Comparison of ENCODE assay signal across 17 cellular contexts in the genomic region with DNA sequence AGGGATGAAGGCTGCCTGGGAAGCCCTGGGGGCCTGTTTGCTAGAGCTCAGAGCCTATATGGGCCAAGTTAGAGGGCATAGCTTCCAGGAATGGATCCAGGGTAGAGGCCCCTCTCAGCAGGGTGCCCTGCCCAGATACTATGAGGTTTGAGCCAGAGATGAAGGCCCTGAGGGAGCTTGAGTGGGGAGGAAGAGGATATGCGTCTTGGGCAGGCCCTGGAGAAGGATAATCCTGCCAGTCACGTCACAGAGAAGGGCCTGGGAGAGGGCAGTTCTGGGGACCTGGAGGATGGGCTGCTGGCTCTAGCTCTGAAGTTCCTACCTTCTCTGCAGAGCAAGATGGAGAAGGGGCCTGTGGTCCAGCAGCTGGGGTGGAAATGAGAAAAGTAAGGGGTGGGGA. TPM values are rescaled to one million over a fixed set of nuclear protein-coding genes. Genes with fewer than 3 reads are reported as not detected.
DNase-seq lines count a peak whose midpoint lies in the region; ATAC-seq and TF ChIP-seq lines count a peak whose summit lies in the region.
"Had no signal": no experiment of that assay in that cellular context is flagged by ENCODE, and none has a peak within 500 bp of the region (broad histone marks: within the 10 kb centered on the region; RNA-seq: fewer than 3 reads in every experiment).

No MANE protein-coding gene starts in this region.

- H3K36me3 ChIP-seq in osteoblast (ENCODE audit: insufficient read depth, low read length) = no peaks in the 10 kb centered on the region
- H3K36me3 ChIP-seq in PC-3 (ENCODE audit: low read depth, low read length) = no peaks in the 10 kb centered on the region
- H3K36me3 ChIP-seq: gastroesophageal sphincter, lower lobe of right lung had no signal

- peaks cover 19 to 29% (median 24%) of the 10 kb centered on the region in 3 donors for H3K4me1 Mint-ChIP-seq in T-cell

- H3K4me1 ChIP-seq in osteoblast (ENCODE audit: insufficient read depth, low read length) (peaks cover 48% of the 10 kb centered on the region), PC-3 (ENCODE audit: insufficient read depth, low read length) (peaks cover 36% of the 10 kb centered on the region)

- H3K79me2 ChIP-seq in osteoblast (ENCODE audit: insufficient read depth, low read length) = peaks cover 18% of the 10 kb centered on the region
- no peaks in the 10 kb centered on the region for H3K79me2 ChIP-seq in PC-3 (ENCODE audit: low read length)

- TF ChIP-seq CTCF in fibroblast of villous mesenchyme (IDR thresholded peaks at IDR 0.05; ENCODE audit: insufficient read depth, low read depth, low read length) (no peak), osteoblast (IDR thresholded peaks at IDR 0.05; ENCODE audit: extremely low read depth, low read depth, low read length) (no peak), PC-3 (conservative IDR thresholded peaks at IDR 0.05; ENCODE audit: low read depth, low read length) (no peak)

- H3K9me2 ChIP-seq in PC-3 (replicated peaks; ENCODE audit: low read length) = no peaks in the 10 kb centered on the region

- POLR2A ChIA-PET in T-cell (lab: Charles Lee) = interaction anchor here in 1 of 2 donors (0.6 kb wide), 1 partner anchor 480 kb away, joined by 3 read pairs; no protein-coding TSS in a partner anchor
- POLR2A ChIA-PET in PC-3 (lab: Charles Lee; ENCODE audit: unreplicated experiment) = no interaction called here

- BruUV-seq in PC-3 (replicated peaks; lab: Mats Ljungman, UMichigan) = no TSS peak

- no peaks in the 10 kb centered on the region for H3K36me3 Mint-ChIP-seq in T-cell

- peak overlapping the region; percentile 26 for H3K4me2 ChIP-seq in osteoblast (ENCODE audit: insufficient read depth, low read length)
- no peak overlapping the region for H3K4me2 ChIP-seq in PC-3 (ENCODE audit: low read length)
- H3K4me2 ChIP-seq: KMS-11 had no signal

- no peak overlapping the region for H3K9ac ChIP-seq in PC-3 (ENCODE audit: low read length)
- H3K9ac ChIP-seq: KMS-11 had no signal

- no peaks in the 10 kb centered on the region for H3K9me3 Mint-ChIP-seq in T-cell
- H3K9me3 Mint-ChIP-seq: activated naive CD4-positive, alpha-beta T cell treated with anti-CD3 and anti-CD28 coated beads for 36 hours had no signal

- CTCF ChIA-PET in T-cell (lab: Charles Lee) = no interaction called here
- CTCF ChIA-PET in PC-3 (lab: Charles Lee) = no interaction called here

- DNase-seq in EL = peak; percentile 40
- DNase-seq in T-cell = no peak
- peak; percentile 78 for DNase-seq in fibroblast of villous mesenchyme (ENCODE audit: low read depth)
- DNase-seq in osteoblast (ENCODE audit: insufficient read length, low spot score, missing footprints) = peak; percentile 55
- DNase-seq in stimulated activated CD8-positive, alpha-beta memory T cell treated with anti-CD3 and anti-CD28 coated beads, Interleukin-4, amount 100 ng/mL, for 48 hours = no peak
- no peak for DNase-seq in NCI-H2227 (lab: John Stamatoyannopoulos, UW; ENCODE audit: unreplicated experiment)
- no peak for DNase-seq in PC-3
- DNase-seq: activated naive CD4-positive, alpha-beta T cell treated with anti-CD3 and anti-CD28 coated beads for 36 hours; central memory CD4-positive, alpha-beta T cell; H7; lower lobe of right lung; NCI-H345 had no signal

- peaks cover 0 to 4% of the 10 kb centered on the region in 2 donors for H3K27me3 Mint-ChIP-seq in T-cell

- peaks cover 5% of the 10 kb centered on the region for H4K20me1 ChIP-seq in osteoblast (ENCODE audit: insufficient read depth, low read length)
- H4K20me1 ChIP-seq in PC-3 (ENCODE audit: low read length) = no peaks in the 10 kb centered on the region

- H3K27me3 ChIP-seq in osteoblast (ENCODE audit: insufficient read depth, low read length) = no peaks in the 10 kb centered on the region
- H3K27me3 ChIP-seq in PC-3 (ENCODE audit: low read length) = no peaks in the 10 kb centered on the region
- H3K27me3 ChIP-seq: gastroesophageal sphincter had no signal

- peak overlapping the region; percentile 2 to 62 for H3K27ac Mint-ChIP-seq in T-cell
- H3K27ac Mint-ChIP-seq: activated naive CD4-positive, alpha-beta T cell treated with anti-CD3 and anti-CD28 coated beads for 36 hours had no signal

- H3K4me3 Mint-ChIP-seq in T-cell = peak overlapping the region; percentile 17 to 44 (median 33)
- H3K4me3 Mint-ChIP-seq: activated naive CD4-positive, alpha-beta T cell treated with anti-CD3 and anti-CD28 coated beads for 36 hours had no signal

- H3K4me3 ChIP-seq in fibroblast of villous mesenchyme (ENCODE audit: low read depth, low read length) (no peak overlapping the region), osteoblast (ENCODE audit: insufficient read depth, low read length) (no peak overlapping the region), PC-3 (ENCODE audit: low read length) (no peak overlapping the region)
- H3K4me3 ChIP-seq: gastroesophageal sphincter, lower lobe of right lung had no signal

- H3K27ac ChIP-seq in osteoblast (ENCODE audit: low read depth, low read length) (peak overlapping the region; percentile 79), PC-3 (ENCODE audit: low read length) (no peak overlapping the region)
- H3K27ac ChIP-seq: KMS-11, lower lobe of right lung had no signal

- no peaks in the 10 kb centered on the region for H3F3A ChIP-seq in PC-3 (ENCODE audit: low read length, unreplicated experiment)

- H3K9me3 ChIP-seq in osteoblast (ENCODE audit: low read depth, low read length) = no peaks in the 10 kb centered on the region
- H3K9me3 ChIP-seq in PC-3 (ENCODE audit: low read length) = no peaks in the 10 kb centered on the region
- H3K9me3 ChIP-seq: gastroesophageal sphincter, lower lobe of right lung had no signal

- no peak for ATAC-seq in T-cell (replicated peaks in 1 of 4)
- ATAC-seq in GM21390 (IDR thresholded peaks at IDR 0.05; ENCODE audit: unreplicated experiment) = no peak
- ATAC-seq in PC-3 = no peak
- ATAC-seq: gastroesophageal sphincter, lower lobe of right lung, SK-N-SH treated with all-trans-retinoic acid at 6 μM for 48 hours had no signal

- H2AFZ ChIP-seq in osteoblast (ENCODE audit: low read length) = peak overlapping the region; percentile 52
- no peak overlapping the region for H2AFZ ChIP-seq in PC-3 (ENCODE audit: low read length)

- intact Hi-C loops in PC-3 (cut with micrococcal nuclease) = no loop called here

RNA-seq across cellular contexts. Expression of a gene that starts 5.9 kb away (rescaled TPM):
- 10 to 100 TPM in 2 of 5 donors, 1 to 10 TPM in 3; 4.3 to 12.4 (median 8.9) TPM for total RNA-seq in T-cell
- 29.8 and 30.3 TPM in 2 replicates for total RNA-seq in fibroblast of villous mesenchyme
- total RNA-seq in osteoblast = 10.9 and 15.2 TPM in 2 replicates
- 21.4 and 32.9 TPM in 2 replicates for total RNA-seq in PC-3 (2014; rRNA removed)

RNA-seq across cellular contexts. Expression of a gene that starts 23.5 kb away (rescaled TPM):
- under 1 TPM in 4 of 5 donors, not detected in 1; 0.10 to 0.76 (median 0.66) TPM for total RNA-seq in T-cell
- total RNA-seq in fibroblast of villous mesenchyme = 39.6 and 47.1 TPM in 2 replicates
- 30.8 and 33.0 TPM in 2 replicates for total RNA-seq in osteoblast
- 19.0 and 24.4 TPM in 2 replicates for total RNA-seq in PC-3 (2014; rRNA removed)
- total RNA-seq: OCI-LY7 had no signal

RNA-seq across cellular contexts. Expression of a gene that starts 39.6 kb away (rescaled TPM):
- total RNA-seq in T-cell (100 to 1,000 TPM in 3 of 5 donors, 10 to 100 TPM in 2; 86.8 to 158 (median 144) TPM), fibroblast of villous mesenchyme (51.9 and 64.3 TPM in 2 replicates), osteoblast (48.6 and 53.6 TPM in 2 replicates), PC-3 (2014; rRNA removed) (102 and 105 TPM in 2 replicates)

RNA-seq across cellular contexts. Expression of a gene that starts 53.3 kb away (rescaled TPM):
- total RNA-seq in T-cell (10 to 100 TPM in 1 of 5 donors, 1 to 10 TPM in 4; 2.6 to 10.5 (median 5.0) TPM), fibroblast of villous mesenchyme (under 0.01 TPM in 1 of 2 replicates, not detected in the other), osteoblast (0.29 and 0.36 TPM in 2 replicates), PC-3 (2014; rRNA removed) (7.6 and 8.3 TPM in 2 replicates)

Comparison
In these comparisons a context has a peak if more than half of its experiments do, and no peak if none do; other contexts are left out.
1. DNase-seq: peak in EL (single experiment), fibroblast of villous mesenchyme (single experiment) and osteoblast (single experiment); none in T-cell (0 of 34), stimulated activated CD8-positive, alpha-beta memory T cell treated with anti-CD3 and anti-CD28 coated beads, Interleukin-4, amount 100 ng/mL, for 48 hours (single experiment), NCI-H2227 (single experiment) and PC-3 (single experiment).
2. RNA of a gene that starts 23.5 kb away (total RNA-seq): 39.6 to 47.1 TPM in fibroblast of villous mesenchyme, 30.8 to 33.0 TPM in osteoblast and 19.0 to 24.4 TPM in PC-3; 0.10 to 0.76 TPM in T-cell; every median in the first group is over 10 times any median in the second.